ENCODE assay signal across 8 cellular contexts in the genomic region with DNA sequence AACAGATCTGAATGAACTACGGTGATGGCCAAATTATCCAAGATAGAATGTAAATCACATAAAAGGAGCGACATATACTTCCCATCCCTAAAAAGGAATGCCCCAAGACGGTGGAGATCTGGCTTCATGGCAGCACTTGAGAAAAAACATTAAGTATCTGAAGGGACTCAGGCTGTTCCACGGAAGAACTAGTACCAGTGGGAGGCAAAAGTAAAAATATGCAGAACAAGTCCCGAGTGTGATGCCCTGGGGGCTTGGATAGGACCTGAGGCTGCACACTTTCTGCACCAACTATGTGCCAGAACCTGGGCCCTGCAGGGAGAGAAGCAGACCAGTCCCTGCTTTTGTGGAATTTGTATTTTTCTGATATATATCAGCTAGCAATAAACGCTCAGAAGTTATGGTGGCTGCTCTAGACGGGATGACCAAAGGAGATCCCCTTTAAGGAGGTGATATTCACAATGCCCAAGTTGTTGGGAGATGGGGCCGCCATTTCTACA. TPM values are rescaled to one million over a fixed set of nuclear protein-coding genes. Genes with fewer than 3 reads are reported as not detected.
DNase-seq lines count a peak whose midpoint lies in the region; ATAC-seq and TF ChIP-seq lines count a peak whose summit lies in the region.

No MANE protein-coding gene starts in this region.

- no peak for TF ChIP-seq CTCF in GM13976 (IDR thresholded peaks at IDR 0.05; ENCODE audit: borderline replicate concordance, control extremely low read depth, extremely low read depth, insufficient read depth, missing control alignments)
- no peak for TF ChIP-seq CTCF in neural progenitor cell (IDR thresholded peaks at IDR 0.05)
- TF ChIP-seq CTCF in GM13977 (IDR thresholded peaks at IDR 0.05; ENCODE audit: extremely low read depth, insufficient read depth, missing control alignments): no peak

- H3K9ac ChIP-seq in neural progenitor cell: no peak overlapping the region

- H3K9me3 ChIP-seq in KOPT-K1 (ENCODE audit: insufficient read depth, low read length, poor library complexity, severe bottlenecking) (no peaks in the 10 kb centered on the region), neural progenitor cell (ENCODE audit: low read depth) (no peaks in the 10 kb centered on the region)

- H3K4me1 ChIP-seq in neural progenitor cell: peaks cover 15% of the 10 kb centered on the region

- peak; percentile 38 for DNase-seq in GM13976 (ENCODE audit: low spot score)
- no peak for DNase-seq in neural progenitor cell (ENCODE audit: low spot score)
- no peak for DNase-seq in NCI-H146 treated with DMSO at 0.1 percent for 48 hours (lab: John Stamatoyannopoulos, UW; ENCODE audit: unreplicated experiment)
- DNase-seq in stimulated activated CD4-positive, alpha-beta T cell treated with anti-CD3 and anti-CD28 coated beads, Interleukin-2, amount 100 ng/mL, for 48 hours: no peak
- DNase-seq in GM13977 (ENCODE audit: low spot score): no peak

- H3K4me3 Mint-ChIP-seq in dendritic cell treated with granulocyte-macrophage colony-stimulating factor and Interleukin-4, amounts not matched to agents 40 ng/mL and 50 ng/mL, for 4 days: peak overlapping the region; percentile 81
- peak overlapping the region; percentile 82 for H3K4me3 Mint-ChIP-seq in neural progenitor cell

- H3K27ac ChIP-seq in KOPT-K1 (ENCODE audit: low read depth, low read length, poor library complexity, severe bottlenecking) (peak overlapping the region; percentile 98), neural progenitor cell (no peak overlapping the region)

- H3K27me3 Mint-ChIP-seq in dendritic cell treated with granulocyte-macrophage colony-stimulating factor and Interleukin-4, amounts not matched to agents 40 ng/mL and 50 ng/mL, for 4 days: no peaks in the 10 kb centered on the region
- peaks cover 12% of the 10 kb centered on the region for H3K27me3 Mint-ChIP-seq in neural progenitor cell (ENCODE audit: insufficient read depth, low read depth)

- ATAC-seq in HG03045 (IDR thresholded peaks at IDR 0.05; ENCODE audit: unreplicated experiment): no peak

- in situ Hi-C loops in GM13976 (cut with MboI; ENCODE audit: low sequenced_read_pairs, unreplicated experiment) (no loop called here), GM13977 (cut with MboI; ENCODE audit: low pct_unique_long_range_greater_than_20kb, low sequenced_read_pairs, unreplicated experiment) (no loop called here)

- H3F3A ChIP-seq in neural progenitor cell (ENCODE audit: low read depth): peaks cover 29% of the 10 kb centered on the region

- peak overlapping the region; percentile 99 for H2AFZ ChIP-seq in neural progenitor cell (replicated peaks)

- peaks cover 12% of the 10 kb centered on the region for H3K79me2 ChIP-seq in neural progenitor cell (ENCODE audit: low read depth)

- H3K27ac Mint-ChIP-seq in dendritic cell treated with granulocyte-macrophage colony-stimulating factor and Interleukin-4, amounts not matched to agents 40 ng/mL and 50 ng/mL, for 4 days: peak overlapping the region; percentile 81
- H3K27ac Mint-ChIP-seq in neural progenitor cell: no peak overlapping the region

- H3K9me3 Mint-ChIP-seq in dendritic cell treated with granulocyte-macrophage colony-stimulating factor and Interleukin-4, amounts not matched to agents 40 ng/mL and 50 ng/mL, for 4 days: no peaks in the 10 kb centered on the region
- peaks cover 5% of the 10 kb centered on the region for H3K9me3 Mint-ChIP-seq in neural progenitor cell

- H3K4me3 ChIP-seq in neural progenitor cell: peak overlapping the region; percentile 41

- H3K36me3 ChIP-seq in KOPT-K1 (ENCODE audit: insufficient read depth, low read length) (peaks cover 29% of the 10 kb centered on the region), neural progenitor cell (no peaks in the 10 kb centered on the region)

- H4K20me1 ChIP-seq in neural progenitor cell (ENCODE audit: low read depth): no peaks in the 10 kb centered on the region

- H3K4me1 Mint-ChIP-seq in dendritic cell treated with granulocyte-macrophage colony-stimulating factor and Interleukin-4, amounts not matched to agents 40 ng/mL and 50 ng/mL, for 4 days (ENCODE audit: low read depth): peaks cover 73% of the 10 kb centered on the region
- H3K4me1 Mint-ChIP-seq in neural progenitor cell: peaks cover 33% of the 10 kb centered on the region

- peaks cover 62% of the 10 kb centered on the region for H3K36me3 Mint-ChIP-seq in dendritic cell treated with granulocyte-macrophage colony-stimulating factor and Interleukin-4, amounts not matched to agents 40 ng/mL and 50 ng/mL, for 4 days (ENCODE audit: low read depth)
- H3K36me3 Mint-ChIP-seq in neural progenitor cell: peaks cover 22% of the 10 kb centered on the region

- peak overlapping the region; percentile 79 for H3K4me2 ChIP-seq in neural progenitor cell

- peaks cover 13% of the 10 kb centered on the region for H3K27me3 ChIP-seq in neural progenitor cell

- intact Hi-C loops in dendritic cell treated with granulocyte-macrophage colony-stimulating factor and Interleukin-4, amounts not matched to agents 40 ng/mL and 50 ng/mL, for 4 days (cut with micrococcal nuclease): loop anchor here (1.0 to 2.0 kb wide), 3 partner anchors 27 to 55 kb away; no protein-coding TSS in a partner anchor

RNA-seq across cellular contexts. Expression of gene CKLF, which starts 0.5 kb away (rescaled TPM):
- 33.3 and 38.6 TPM in 2 replicates for total RNA-seq in neural progenitor cell (ENCODE audit: low replicate concordance)

RNA-seq across cellular contexts. Expression of gene TK2, which starts 1.9 kb away (rescaled TPM):
- 7.1 and 7.3 TPM in 2 replicates for total RNA-seq in neural progenitor cell (ENCODE audit: low replicate concordance)

RNA-seq across cellular contexts. Expression of gene CMTM1, which starts 14.4 kb away (rescaled TPM):
- 2.9 TPM in 1 of 2 replicates, not detected in the other for total RNA-seq in neural progenitor cell (ENCODE audit: low replicate concordance)

RNA-seq across cellular contexts. Expression of gene CMTM2, which starts 27.4 kb away (rescaled TPM):
- not detected in 2 replicates for total RNA-seq in neural progenitor cell (ENCODE audit: low replicate concordance)

RNA-seq across cellular contexts. Expression of gene CMTM3, which starts 52.7 kb away (rescaled TPM):
- total RNA-seq in neural progenitor cell (ENCODE audit: low replicate concordance): 18.3 and 47.4 TPM in 2 replicates
